16 cellular contexts compared by ENCODE assay signal in genomic region chr1:216140650-216141547, GRCh38.
DNase-seq lines count a peak whose midpoint lies in the region; FAIRE-seq and TF ChIP-seq lines count a peak whose summit lies in the region.
"Had no signal": no experiment of that assay in that cellular context is flagged by ENCODE, and none has a peak within 500 bp of the region (broad histone marks: within the 10 kb centered on the region; RNA-seq: fewer than 3 reads in every experiment).

No MANE protein-coding gene starts in this region.

- no peak for FAIRE-seq in small intestine (lab: Jason Lieb, UNC)
- FAIRE-seq: frontal cortex had no signal

- H3K27me3 ChIP-seq in HAP-1 (ENCODE audit: low read depth) (no peaks in the 10 kb centered on the region), small intestine (ENCODE audit: control insufficient read depth in 2 of 2, insufficient read depth in 2 of 2, low read length in 2 of 2) (no peaks in the 10 kb centered on the region), adrenal gland (no peaks in the 10 kb centered on the region)

- intact Hi-C loops in adrenal gland (cut with DNase I): no loop called here

- peaks cover 36% of the 10 kb centered on the region for H3K4me1 ChIP-seq in HAP-1
- no peaks in the 10 kb centered on the region for H3K4me1 ChIP-seq in small intestine (ENCODE audit: control insufficient read depth in 2 of 2, insufficient read depth in 1 of 2, low read depth in 1 of 2, low read length in 1 of 2)
- H3K4me1 ChIP-seq in adrenal gland (replicated peaks in 1 of 2): no peaks in the 10 kb centered on the region

- no peak for TF ChIP-seq CTCF in adrenal gland (IDR thresholded peaks at IDR 0.05)

- no peak overlapping the region for H3K4me3 ChIP-seq in HAP-1
- H3K4me3 ChIP-seq in small intestine (ENCODE audit: low read depth in 1 of 2, low read length in 2 of 2): no peak overlapping the region
- H3K4me3 ChIP-seq in adrenal gland: no peak overlapping the region
- H3K4me3 ChIP-seq: lung had no signal

- H3K9me3 ChIP-seq in HAP-1 (no peaks in the 10 kb centered on the region), small intestine (ENCODE audit: control insufficient read depth, low read depth) (no peaks in the 10 kb centered on the region), adrenal gland (replicated peaks in 1 of 3) (no peaks in the 10 kb centered on the region)

- WGBS in small intestine, 3 donors: 56 to 61% (median 56%) methylated on average over 5 of the region's 5 CpGs
- WGBS in adrenal gland, 4 donors: 63 to 85% (median 69%) methylated on average over 4 to 5 of the region's 5 CpGs

- in situ Hi-C loops in HAP-1 (cut with MboI; ENCODE audit: low sequenced_read_pairs) (no loop called here), KBM-7 (cut with MboI; ENCODE audit: low pct_unique_long_range_greater_than_20kb, low sequenced_read_pairs) (no loop called here)

- DNase-seq in D341Med (ENCODE audit: low spot score) (peak; percentile 79), HAP-1 (ENCODE audit: low spot score in 2 of 2) (peak; percentile 39 to 57), NCI-H526 treated with DMSO at 0.1 percent for 48 hours (lab: John Stamatoyannopoulos, UW) (peak; percentile 50), left kidney (ENCODE audit: low read depth, low spot score) (peak; percentile 4), small intestine (no peak), mesenteric fat pad (ENCODE audit: low spot score) (no peak), adrenal gland (no peak), KBM-7 (no peak)
- DNase-seq: activated CD4-positive, alpha-beta memory T cell treated with anti-CD3 and anti-CD28 coated beads for 36 hours; activated naive CD8-positive, alpha-beta T cell treated with anti-CD3 and anti-CD28 coated beads, Interleukin-2, amount 50 U/mL, for 24 hours; activated T-cell treated with anti-CD3 and anti-CD28 coated beads, Interleukin-2, amount 50 U/mL, for 72 hours; effector memory CD8-positive, alpha-beta T cell; natural killer cell; OCI-M1 had no signal

- no peaks in the 10 kb centered on the region for H3K36me3 ChIP-seq in HAP-1 (replicated peaks)
- no peaks in the 10 kb centered on the region for H3K36me3 ChIP-seq in small intestine (ENCODE audit: control insufficient read depth in 2 of 2, insufficient read depth in 2 of 2, low read length in 2 of 2)
- no peaks in the 10 kb centered on the region for H3K36me3 ChIP-seq in adrenal gland (replicated peaks in 1 of 2)

- no peak for TF ChIP-seq POLR2A in adrenal gland (IDR thresholded peaks at IDR 0.05)

- H3K27ac ChIP-seq in small intestine (ENCODE audit: low read depth in 1 of 2, low read length in 1 of 2): no peak overlapping the region
- H3K27ac ChIP-seq in adrenal gland: no peak overlapping the region

Comparison
In these comparisons a context has a peak if more than half of its experiments do, and no peak if none do; other contexts are left out.
1. DNase-seq: peak in D341Med (single experiment), HAP-1 (2 of 2), NCI-H526 treated with DMSO at 0.1 percent for 48 hours (single experiment) and left kidney (single experiment); none in small intestine (single experiment), mesenteric fat pad (single experiment), adrenal gland (0 of 7) and KBM-7 (single experiment).